Comparison of ENCODE assay signal across 26 cellular contexts in genomic region chr5:122916490-122916889, GRCh38.
A peak's percentile ranks its signal among the peaks of the same experiment; 100 is the strongest.
DNase-seq lines count a peak whose midpoint lies in the region; ATAC-seq, FAIRE-seq and TF ChIP-seq lines count a peak whose summit lies in the region.
"Had no signal": no experiment of that assay in that cellular context is flagged by ENCODE, and none has a peak within 500 bp of the region (broad histone marks: within the 10 kb centered on the region; RNA-seq: fewer than 3 reads in every experiment).

No MANE protein-coding gene starts in this region.

- FAIRE-seq in HepG2 (lab: Jason Lieb, UNC): no peak
- FAIRE-seq: A549, D721Med, H54 had no signal

- H3K4me1 Mint-ChIP-seq in T-helper 17 cell: peaks cover 8% of the 10 kb centered on the region
- H3K4me1 Mint-ChIP-seq in neural crest cell: peaks cover 8% of the 10 kb centered on the region
- peaks cover 26% of the 10 kb centered on the region for H3K4me1 Mint-ChIP-seq in progenitor cell of endocrine pancreas (ENCODE audit: low read depth)
- no peaks in the 10 kb centered on the region for H3K4me1 Mint-ChIP-seq in activated CD8-positive, alpha-beta T cell treated with anti-CD3 and anti-CD28 coated beads, Interleukin-2, amount 10 ng/mL, durations not matched to agents 7 days and 5 days (ENCODE audit: low read depth)
- H3K4me1 Mint-ChIP-seq: CD14-positive monocyte had no signal

- in situ Hi-C loops in HepG2 (cut with HindIII; ENCODE audit: extremely low pct_ligation_motif_present, low pct_unique_long_range_greater_than_20kb): no loop called here

- no peak for TF ChIP-seq EP300 in HepG2 (IDR thresholded peaks at IDR 0.05; ENCODE audit: low read depth in 2 of 2, low read length in 2 of 2)
- TF ChIP-seq EP300 in HepG2 (CRISPR knock-in tag; IDR thresholded peaks at IDR 0.05; ENCODE audit: borderline replicate concordance): no peak
- TF ChIP-seq EP300 in sigmoid colon (IDR thresholded peaks at IDR 0.05): no peak

- DNase-seq in T-helper 17 cell: no peak
- DNase-seq in HepG2 (ENCODE audit: low spot score): no peak
- no peak for DNase-seq in neural crest cell (ENCODE audit: low read depth, low spot score)
- no peak for DNase-seq in progenitor cell of endocrine pancreas (ENCODE audit: low spot score, unreplicated experiment)
- no peak for DNase-seq in RPMI8226
- DNase-seq in sigmoid colon: no peak
- no peak for DNase-seq in activated CD8-positive, alpha-beta T cell treated with anti-CD3 and anti-CD28 coated beads, Interleukin-2, amount 10 ng/mL, durations not matched to agents 7 days and 5 days
- DNase-seq: 8988T; ACHN; AML-193; BE2C; CD4-positive, alpha-beta T cell; CD8-positive, alpha-beta memory T cell; DMS 273 treated with DMSO at 0.1 percent for 48 hours; DMS79; EL; GDM1; GOT3; HCEC 1CT had no signal

- no peak overlapping the region for H2AFZ ChIP-seq in HepG2 (ENCODE audit: low read length)

- H3K9me3 ChIP-seq in T-helper 17 cell (ENCODE audit: control insufficient read depth, low read length, poor library complexity, severe bottlenecking) (no peaks in the 10 kb centered on the region), HepG2 (ENCODE audit: low read length) (no peaks in the 10 kb centered on the region), sigmoid colon (no peaks in the 10 kb centered on the region)
- H3K9me3 ChIP-seq: A549, BE2C had no signal

- H3K79me2 ChIP-seq in HepG2 (ENCODE audit: insufficient read depth, low read length): no peaks in the 10 kb centered on the region

- TF ChIP-seq CTCF in HepG2 (CRISPR knock-in tag; IDR thresholded peaks at IDR 0.05) (no peak), neural crest cell (conservative IDR thresholded peaks at IDR 0.05) (no peak), progenitor cell of endocrine pancreas (IDR thresholded peaks at IDR 0.05; ENCODE audit: unreplicated experiment) (no peak), sigmoid colon (IDR thresholded peaks at IDR 0.05) (no peak)

- no peak for TF ChIP-seq POLR2A in HepG2 (IDR thresholded peaks at IDR 0.05; ENCODE audit: insufficient read depth in 1 of 2, low read depth in 2 of 2, low read length in 2 of 2)
- no peak for TF ChIP-seq POLR2A in sigmoid colon (IDR thresholded peaks at IDR 0.05)

- no peaks in the 10 kb centered on the region for H4K20me1 ChIP-seq in HepG2 (ENCODE audit: insufficient read depth, low read length)

- CTCF ChIA-PET in HepG2 (lab: Yijun Ruan, JAX; ENCODE audit: low intra/inter-chr PET ratio, low total read pairs): no interaction called here
- CTCF ChIA-PET in activated CD8-positive, alpha-beta T cell treated with anti-CD3 and anti-CD28 coated beads, Interleukin-2, amount 10 ng/mL, durations not matched to agents 7 days and 5 days (lab: Charles Lee): no interaction called here

- H3K27me3 Mint-ChIP-seq in T-helper 17 cell: no peaks in the 10 kb centered on the region
- H3K27me3 Mint-ChIP-seq in neural crest cell (ENCODE audit: low read depth): no peaks in the 10 kb centered on the region
- H3K27me3 Mint-ChIP-seq in progenitor cell of endocrine pancreas: no peaks in the 10 kb centered on the region
- no peaks in the 10 kb centered on the region for H3K27me3 Mint-ChIP-seq in activated CD8-positive, alpha-beta T cell treated with anti-CD3 and anti-CD28 coated beads, Interleukin-2, amount 10 ng/mL, durations not matched to agents 7 days and 5 days (ENCODE audit: low read depth)
- H3K27me3 Mint-ChIP-seq: CD4-positive, alpha-beta T cell had no signal

- no peak overlapping the region for H3K4me3 ChIP-seq in HepG2 (replicated peaks in 1 of 3; ENCODE audit: insufficient read depth in 1 of 3, low read depth in 2 of 3, low read length in 3 of 3)
- no peak overlapping the region for H3K4me3 ChIP-seq in sigmoid colon
- H3K4me3 ChIP-seq: A549; BLaER1 treated with 17β-estradiol and CSF1 and Interleukin-3, amounts not matched to agents 10 nM and 100 nM; GM12878 had no signal

- no peak overlapping the region for H3K9ac ChIP-seq in HepG2 (ENCODE audit: insufficient read depth, low read depth, low read length)

- H3K36me3 Mint-ChIP-seq in T-helper 17 cell (ENCODE audit: low read depth) (peaks cover 3% of the 10 kb centered on the region), neural crest cell (ENCODE audit: low read depth) (peaks cover 18% of the 10 kb centered on the region), progenitor cell of endocrine pancreas (ENCODE audit: insufficient read depth) (peaks cover 9% of the 10 kb centered on the region)
- no peaks in the 10 kb centered on the region for H3K36me3 Mint-ChIP-seq in activated CD8-positive, alpha-beta T cell treated with anti-CD3 and anti-CD28 coated beads, Interleukin-2, amount 10 ng/mL, durations not matched to agents 7 days and 5 days (ENCODE audit: low read depth)
- H3K36me3 Mint-ChIP-seq: CD14-positive monocyte had no signal

- H3K27me3 ChIP-seq in HepG2 (ENCODE audit: control insufficient read depth in 1 of 2, insufficient read depth in 2 of 2, low read length in 2 of 2) (no peaks in the 10 kb centered on the region), sigmoid colon (no peaks in the 10 kb centered on the region)
- H3K27me3 ChIP-seq: BE2C; BLaER1 treated with 17β-estradiol and CSF1 and Interleukin-3, amounts not matched to agents 10 nM and 100 nM had no signal

- TF ChIP-seq RAD21 in HepG2 (CRISPR knock-in tag; IDR thresholded peaks at IDR 0.05): no peak

- H3K36me3 ChIP-seq in HepG2 (replicated peaks in 1 of 2; ENCODE audit: control insufficient read depth in 1 of 2, insufficient read depth in 2 of 2, low read length in 2 of 2) (no peaks in the 10 kb centered on the region), sigmoid colon (no peaks in the 10 kb centered on the region)
- H3K36me3 ChIP-seq: BE2C had no signal

- WGBS in HepG2 (ENCODE audit: low lambda C conversion rate): 85% methylated on average over 1 of the region's 1 CpG
- 88 to 95% methylated on average over 1 of the region's 1 CpG for WGBS in sigmoid colon, 2 donors

- POLR2A ChIA-PET in HepG2 (lab: Yijun Ruan, JAX): no interaction called here
- POLR2A ChIA-PET in activated CD8-positive, alpha-beta T cell treated with anti-CD3 and anti-CD28 coated beads, Interleukin-2, amount 10 ng/mL, durations not matched to agents 7 days and 5 days (lab: Charles Lee): no interaction called here

- H3K27ac ChIP-seq in HepG2 (ENCODE audit: extremely low read length, insufficient read depth, low read length) (no peak overlapping the region), sigmoid colon (peak overlapping the region in 1 of 4 donors; percentile 40)
- H3K27ac ChIP-seq: A549; BLaER1 treated with 17β-estradiol and CSF1 and Interleukin-3, amounts not matched to agents 10 nM and 100 nM had no signal

- BruUV-seq in HepG2 (replicated peaks; lab: Mats Ljungman, UMichigan): no TSS peak

- no peak overlapping the region for H3K4me2 ChIP-seq in HepG2 (ENCODE audit: low read depth, low read length)
- H3K4me2 ChIP-seq: A549 had no signal

- ATAC-seq in T-helper 17 cell (no peak), HepG2 (no peak), GM21737 (IDR thresholded peaks at IDR 0.05; ENCODE audit: unreplicated experiment) (no peak)
- no peak for ATAC-seq in activated CD8-positive, alpha-beta T cell treated with anti-CD3 and anti-CD28 coated beads, Interleukin-2, amount 10 ng/mL, durations not matched to agents 7 days and 5 days
- ATAC-seq: A549 had no signal

- H3K9me3 Mint-ChIP-seq in neural crest cell (peaks cover 3% of the 10 kb centered on the region), progenitor cell of endocrine pancreas (ENCODE audit: low read depth) (peaks cover 5% of the 10 kb centered on the region)
- H3K9me3 Mint-ChIP-seq in activated CD8-positive, alpha-beta T cell treated with anti-CD3 and anti-CD28 coated beads, Interleukin-2, amount 10 ng/mL, durations not matched to agents 7 days and 5 days (ENCODE audit: insufficient read depth): no peaks in the 10 kb centered on the region
- H3K9me3 Mint-ChIP-seq: CD4-positive, alpha-beta T cell had no signal

- peak overlapping the region; percentile 47 for H3K27ac Mint-ChIP-seq in T-helper 17 cell
- peak overlapping the region; percentile 14 for H3K27ac Mint-ChIP-seq in neural crest cell (ENCODE audit: unreplicated experiment)
- peak overlapping the region; percentile 94 for H3K27ac Mint-ChIP-seq in progenitor cell of endocrine pancreas
- H3K27ac Mint-ChIP-seq in activated CD8-positive, alpha-beta T cell treated with anti-CD3 and anti-CD28 coated beads, Interleukin-2, amount 10 ng/mL, durations not matched to agents 7 days and 5 days: no peak overlapping the region
- H3K27ac Mint-ChIP-seq: CD4-positive, alpha-beta T cell had no signal

- intact Hi-C loops in HepG2 (cut with micrococcal nuclease; ENCODE audit: unreplicated experiment) (no loop called here), sigmoid colon (cut with DNase I) (no loop called here)

- peaks cover 23% of the 10 kb centered on the region for H3K4me1 ChIP-seq in HepG2 (ENCODE audit: insufficient read depth, low read length)
- peaks cover 0 to 21% (median 14%) of the 10 kb centered on the region in 4 donors for H3K4me1 ChIP-seq in sigmoid colon
- H3K4me1 ChIP-seq: BE2C had no signal

- H3K4me3 Mint-ChIP-seq in T-helper 17 cell (no peak overlapping the region), neural crest cell (no peak overlapping the region), progenitor cell of endocrine pancreas (ENCODE audit: low read depth) (no peak overlapping the region)
- H3K4me3 Mint-ChIP-seq in activated CD8-positive, alpha-beta T cell treated with anti-CD3 and anti-CD28 coated beads, Interleukin-2, amount 10 ng/mL, durations not matched to agents 7 days and 5 days: no peak overlapping the region
- H3K4me3 Mint-ChIP-seq: CD14-positive monocyte; CD4-positive, alpha-beta T cell; CD8-positive, alpha-beta memory T cell had no signal

TF ChIP-seq in HepG2, 621 proteins besides CTCF, POLR2A, EP300 and RAD21 (continues in another document):
- peak; percentile 67 for TF ChIP-seq FOXA3 (CRISPR knock-in tag; IDR thresholded peaks at IDR 0.05)
- no peak for TF ChIP-seq ZNF713 (CRISPR knock-in tag; IDR thresholded peaks at IDR 0.05)
- no peak for TF ChIP-seq FOXP1 (IDR thresholded peaks at IDR 0.05)
- TF ChIP-seq FOXP1 (CRISPR knock-in tag; IDR thresholded peaks at IDR 0.05): peak; percentile 46
- TF ChIP-seq MAFF (IDR thresholded peaks at IDR 0.05; ENCODE audit: low read depth, low read length): peak; percentile 33; the same call in 1 of the 2 replicates
- TF ChIP-seq MAFK (conservative IDR thresholded peaks at IDR 0.05 in 1 of 2, IDR thresholded peaks at IDR 0.05 in 1 of 2; ENCODE audit: low read length in 2 of 2): peak; percentile 30 to 32; a peak in 3 of 4 replicates
- TF ChIP-seq SMAD9 (CRISPR knock-in tag; IDR thresholded peaks at IDR 0.05): no peak
- no peak for TF ChIP-seq E2F1 (CRISPR knock-in tag; IDR thresholded peaks at IDR 0.05)
